In genomic region chr2:191206613-191207471, GRCh38 we compare ENCODE assay signal across 12 cellular contexts. TPM values are rescaled to one million over a fixed set of nuclear protein-coding genes. Genes with fewer than 3 reads are reported as not detected.
DNase-seq lines count a peak whose midpoint lies in the region; ATAC-seq and TF ChIP-seq lines count a peak whose summit lies in the region.
"Had no signal": no experiment of that assay in that cellular context is flagged by ENCODE, and none has a peak within 500 bp of the region (broad histone marks: within the 10 kb centered on the region; RNA-seq: fewer than 3 reads in every experiment).

No MANE protein-coding gene starts in this region.

- H3K27me3 ChIP-seq in transverse colon: no peaks in the 10 kb centered on the region
- H3K27me3 ChIP-seq: esophagus muscularis mucosa had no signal

- peaks cover 4 to 5% of the 10 kb centered on the region in 2 donors for H3K9me3 ChIP-seq in transverse colon

- H3K36me3 ChIP-seq in transverse colon: no peaks in the 10 kb centered on the region
- H3K36me3 ChIP-seq: esophagus muscularis mucosa had no signal

- TF ChIP-seq CTCF in transverse colon (IDR thresholded peaks at IDR 0.05): no peak

- peaks cover 0 to 2% (median 0%) of the 10 kb centered on the region in 4 donors for H3K4me1 ChIP-seq in transverse colon
- H3K4me1 ChIP-seq: esophagus muscularis mucosa had no signal

- peaks cover 9% of the 10 kb centered on the region for H3K9me3 Mint-ChIP-seq in activated T-cell treated with anti-CD3 and anti-CD28 coated beads, Interleukin-2, amount 50 U/mL, for 4 hours

- in situ Hi-C loops in transverse colon (cut with MboI; ENCODE audit: low pct_ligation_motif_present in 1 of 4, low pct_unique_long_range_greater_than_20kb in 1 of 4, low sequenced_read_pairs in 3 of 4): no loop called here

- peak; percentile 36 to 78 for ATAC-seq in activated T-cell treated with anti-CD3 and anti-CD28 coated beads, Interleukin-2, amount 50 U/mL, for 4 hours
- peak; percentile 99 for ATAC-seq in left lobe of liver
- ATAC-seq in GM21528 (IDR thresholded peaks at IDR 0.05; ENCODE audit: low FRiP score, unreplicated experiment): no peak

- no peaks in the 10 kb centered on the region for H3K27me3 Mint-ChIP-seq in activated T-cell treated with anti-CD3 and anti-CD28 coated beads, Interleukin-2, amount 50 U/mL, for 4 hours (ENCODE audit: low read depth)

- H3K4me1 Mint-ChIP-seq in activated T-cell treated with anti-CD3 and anti-CD28 coated beads, Interleukin-2, amount 50 U/mL, for 4 hours (ENCODE audit: low read depth): peaks cover 39% of the 10 kb centered on the region

- H3K27ac ChIP-seq in transverse colon: no peak overlapping the region
- H3K27ac ChIP-seq: esophagus muscularis mucosa had no signal

- peak overlapping the region; percentile 73 for H3K4me3 Mint-ChIP-seq in activated T-cell treated with anti-CD3 and anti-CD28 coated beads, Interleukin-2, amount 50 U/mL, for 4 hours

- no peaks in the 10 kb centered on the region for H3K36me3 Mint-ChIP-seq in activated T-cell treated with anti-CD3 and anti-CD28 coated beads, Interleukin-2, amount 50 U/mL, for 4 hours (ENCODE audit: insufficient read depth)

- 80 to 84% methylated on average over 12 to 13 of the region's 13 CpGs for WGBS in transverse colon (ENCODE audit: low coverage in 1 of 2), 2 donors

- intact Hi-C loops in transverse colon (cut with DNase I; ENCODE audit: low total_unique reads): no loop called here

- TF ChIP-seq EP300 in transverse colon (IDR thresholded peaks at IDR 0.05; ENCODE audit: low read depth): no peak

- DNase-seq in stimulated activated CD4-positive, alpha-beta T cell treated with anti-CD3 and anti-CD28 coated beads, Interleukin-1b, Interleukin-23, amount 100 ng/mL, for 48 hours: peak; percentile 16
- DNase-seq in stimulated activated CD4-positive, alpha-beta T cell treated with anti-CD3 and anti-CD28 coated beads, Interleukin-12 subunit alpha, Interleukin-12 subunit beta, amount 100 ng/mL, for 4 hours: no peak
- DNase-seq in activated T-cell treated with anti-CD3 and anti-CD28 coated beads, Interleukin-2, amount 50 U/mL, for 4 hours: no peak
- DNase-seq in left lobe of liver (ENCODE audit: low spot score) (no peak), transverse colon (peak; percentile 10), ecto neural progenitor cell (ENCODE audit: low spot score) (no peak), cerebellar cortex (ENCODE audit: low spot score) (no peak)
- DNase-seq: NCI-H1092, NCI-H774, SK-N-SH had no signal

- peak; percentile 15 for TF ChIP-seq POLR2A in transverse colon (IDR thresholded peaks at IDR 0.05)

- H3K4me3 ChIP-seq in transverse colon: no peak overlapping the region
- H3K4me3 ChIP-seq: esophagus muscularis mucosa had no signal

RNA-seq across cellular contexts. Expression of gene MYO1B, which starts 38.4 kb away (rescaled TPM):
- total RNA-seq in activated T-cell treated with anti-CD3 and anti-CD28 coated beads, Interleukin-2, amount 50 U/mL, for 4 hours: 10 to 100 TPM; 11.0 to 16.6 (median 11.4) TPM
- total RNA-seq in left lobe of liver: 195 TPM
- total RNA-seq in transverse colon: 10 to 100 TPM; 17.9 to 37.0 (median 35.0) TPM

RNA-seq across cellular contexts. Expression of gene STAT4, which starts 56.0 kb away (rescaled TPM):
- 10 to 100 TPM; 46.0 to 71.7 (median 69.5) TPM for total RNA-seq in activated T-cell treated with anti-CD3 and anti-CD28 coated beads, Interleukin-2, amount 50 U/mL, for 4 hours
- 0.98 TPM for total RNA-seq in left lobe of liver
- total RNA-seq in transverse colon: 1 to 10 TPM in 2 of 4 donors, not detected in 2; 3.1 to 9.1 TPM

Comparison
In these comparisons a context has a peak if more than half of its experiments do, and no peak if none do; other contexts are left out.
1. DNase-seq: peak in stimulated activated CD4-positive, alpha-beta T cell treated with anti-CD3 and anti-CD28 coated beads, Interleukin-1b, Interleukin-23, amount 100 ng/mL, for 48 hours (single experiment) and transverse colon (single experiment); none in stimulated activated CD4-positive, alpha-beta T cell treated with anti-CD3 and anti-CD28 coated beads, Interleukin-12 subunit alpha, Interleukin-12 subunit beta, amount 100 ng/mL, for 4 hours (single experiment), activated T-cell treated with anti-CD3 and anti-CD28 coated beads, Interleukin-2, amount 50 U/mL, for 4 hours (single experiment), left lobe of liver (single experiment), ecto neural progenitor cell (single experiment) and cerebellar cortex (single experiment).
2. RNA of gene STAT4, which starts 56.0 kb away (total RNA-seq): 46.0 to 71.7 TPM in activated T-cell treated with anti-CD3 and anti-CD28 coated beads, Interleukin-2, amount 50 U/mL, for 4 hours; 3.1 to 9.1 TPM in transverse colon and 0.98 TPM in left lobe of liver (single experiment); every median in the first group is over 4 times any median in the second.